1 cellular context compared by ENCODE assay signal in genomic region chr19:1765904-1766799, GRCh38.
TF ChIP-seq lines count a peak whose summit lies in the region.

No MANE protein-coding gene starts in this region.

TF ChIP-seq in WTC11, 78 proteins besides CTCF, POLR2A, EP300 and RAD21 (continued from another document):
- no peak for TF ChIP-seq GABPB1 (CRISPR knock-in tag; IDR thresholded peaks at IDR 0.05)
